In the genomic region with DNA sequence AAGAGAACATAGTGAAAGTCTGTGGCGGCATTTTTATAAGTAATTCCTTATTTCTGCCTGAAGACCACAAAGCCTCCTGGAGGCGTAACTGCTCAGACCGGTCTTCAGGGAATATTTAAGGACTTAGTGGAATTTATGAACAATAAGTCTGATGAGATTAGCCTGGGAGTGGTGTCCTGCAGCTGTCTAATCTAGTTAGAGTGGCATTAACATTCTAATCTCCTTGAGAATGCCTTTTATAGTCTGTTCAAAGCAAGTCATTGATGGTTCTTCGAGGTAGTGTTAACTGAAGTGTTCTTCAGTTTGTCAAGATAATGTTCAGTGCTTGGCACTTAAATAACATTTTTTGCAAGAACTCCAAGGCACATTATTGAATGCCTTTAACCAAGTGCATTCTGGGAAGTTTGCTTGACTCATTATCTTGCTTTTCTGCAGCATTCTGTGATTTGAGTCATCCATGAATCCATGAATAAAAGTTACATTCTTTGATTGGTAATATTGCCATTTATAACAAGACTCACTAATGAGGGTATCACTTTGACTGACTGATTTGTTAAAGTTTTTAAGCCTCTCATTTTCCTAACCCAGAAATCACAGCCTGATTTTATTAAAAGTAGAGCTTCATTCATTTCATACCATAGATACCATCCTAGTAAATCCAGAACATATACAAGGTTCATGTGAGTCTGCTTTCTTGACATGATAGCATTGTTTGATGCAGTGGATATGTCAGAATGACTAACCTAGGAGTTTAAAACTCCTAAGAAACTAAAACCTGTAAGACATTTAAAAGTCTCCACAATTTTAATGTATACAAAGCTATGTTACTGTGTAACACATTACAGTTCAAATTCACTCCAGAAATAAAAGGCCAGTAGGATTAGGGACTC, we compare ENCODE assay signal across 16 cellular contexts. TPM values are rescaled to one million over a fixed set of nuclear protein-coding genes. Genes with fewer than 3 reads are reported as not detected.
DNase-seq lines count a peak whose midpoint lies in the region; ATAC-seq, FAIRE-seq and TF ChIP-seq lines count a peak whose summit lies in the region.
"Had no signal": no experiment of that assay in that cellular context is flagged by ENCODE, and none has a peak within 500 bp of the region (broad histone marks: within the 10 kb centered on the region; RNA-seq: fewer than 3 reads in every experiment).

No MANE protein-coding gene starts in this region.

- ATAC-seq in Right ventricle myocardium superior (ENCODE audit: poor library complexity) = peak; percentile 29
- ATAC-seq: activated CD8-positive, alpha-beta memory T cell treated with anti-CD3 and anti-CD28 coated beads, Interleukin-2, amount 10 ng/mL, durations not matched to agents 7 days and 5 days; activated naive CD8-positive, alpha-beta T cell treated with anti-CD3 and anti-CD28 coated beads, Interleukin-2, amount 50 U/mL, for 24 hours; natural killer cell treated with Interleukin-12 subunit alpha and Interleukin-12 subunit beta and Interleukin-15 and Interleukin-18, amount 100 ng/mL, for 72 hours; Panc1 had no signal

- DNase-seq in Right ventricle myocardium superior (no peak), right atrium auricular region (ENCODE audit: low spot score) (no peak), NCI-H524 treated with DMSO at 0.1 percent for 48 hours (lab: John Stamatoyannopoulos, UW) (peak; percentile 85), cardiac muscle cell (ENCODE audit: low read depth in 1 of 2, low spot score in 1 of 2) (peak in 1 of 2 donors; percentile 67), SW 1271 (lab: John Stamatoyannopoulos, UW) (no peak), NCI-H2107 treated with DMSO at 0.1 percent for 48 hours (lab: John Stamatoyannopoulos, UW; ENCODE audit: unreplicated experiment) (no peak), frontal cortex (ENCODE audit: low spot score in 2 of 2) (no peak)
- DNase-seq: activated CD8-positive, alpha-beta memory T cell treated with anti-CD3 and anti-CD28 coated beads, Interleukin-2, amount 10 ng/mL, durations not matched to agents 7 days and 5 days; activated naive CD8-positive, alpha-beta T cell treated with anti-CD3 and anti-CD28 coated beads, Interleukin-2, amount 50 U/mL, for 24 hours; DND-41; MG63; NCI-H1930; psoas muscle had no signal

- H3K9me3 ChIP-seq in right atrium auricular region = no peaks in the 10 kb centered on the region
- no peaks in the 10 kb centered on the region for H3K9me3 ChIP-seq in cardiac muscle cell (ENCODE audit: low read depth)
- H3K9me3 ChIP-seq: BLaER1 treated with 17β-estradiol and CSF1 and Interleukin-3, amounts not matched to agents 10 nM and 100 nM; MG63; psoas muscle had no signal

- H3K27ac ChIP-seq in right atrium auricular region (peak overlapping the region in 1 of 2 donors; percentile 9), cardiac muscle cell (peak overlapping the region; percentile 90)
- H3K27ac ChIP-seq: BLaER1 treated with 17β-estradiol and CSF1 and Interleukin-3, amounts not matched to agents 10 nM and 100 nM; psoas muscle had no signal

- peaks cover 0 to 15% of the 10 kb centered on the region in 2 donors for H3K4me1 ChIP-seq in right atrium auricular region
- H3K4me1 ChIP-seq in cardiac muscle cell (ENCODE audit: low read depth) = peaks cover 31% of the 10 kb centered on the region
- H3K4me1 ChIP-seq: psoas muscle had no signal

- H3K36me3 ChIP-seq in right atrium auricular region (peaks cover 99% of the 10 kb centered on the region), cardiac muscle cell (peaks cover 76% of the 10 kb centered on the region)

- H3K4me3 ChIP-seq in right atrium auricular region (no peak overlapping the region), cardiac muscle cell (no peak overlapping the region)
- H3K4me3 ChIP-seq: BLaER1 treated with 17β-estradiol and CSF1 and Interleukin-3, amounts not matched to agents 10 nM and 100 nM; MG63; psoas muscle had no signal

- FAIRE-seq in frontal cortex (lab: Jason Lieb, UNC) = no peak

- no peaks in the 10 kb centered on the region for H3K27me3 ChIP-seq in right atrium auricular region
- H3K27me3 ChIP-seq in cardiac muscle cell = no peaks in the 10 kb centered on the region
- H3K27me3 ChIP-seq: BLaER1 treated with 17β-estradiol and CSF1 and Interleukin-3, amounts not matched to agents 10 nM and 100 nM; MG63 had no signal

- intact Hi-C loops in Right ventricle myocardium superior (cut with DNase I) = no loop called here

- TF ChIP-seq CTCF in right atrium auricular region (IDR thresholded peaks at IDR 0.05) (no peak), cardiac muscle cell (IDR thresholded peaks at IDR 0.05; ENCODE audit: low read depth, low read length) (no peak)

RNA-seq across cellular contexts. Expression of a gene that starts 12.5 kb away (rescaled TPM):
- total RNA-seq in Right ventricle myocardium superior = 56.7 TPM
- total RNA-seq in right atrium auricular region = 10 to 100 TPM; 58.7 to 75.8 TPM
- 189 and 439 TPM in 2 replicates for total RNA-seq in cardiac muscle cell
- polyA plus RNA-seq in cardiac muscle cell = 130 and 172 TPM in 2 replicates
- total RNA-seq in frontal cortex = 199 TPM

RNA-seq across cellular contexts. Expression of a gene that starts 53.9 kb away (rescaled TPM):
- 10.8 TPM for total RNA-seq in Right ventricle myocardium superior
- total RNA-seq in right atrium auricular region = 10 to 100 TPM in 1 of 2 donors, 1 to 10 TPM in 1; 6.3 to 18.7 TPM
- 21.0 and 27.6 TPM in 2 replicates for total RNA-seq in cardiac muscle cell
- polyA plus RNA-seq in cardiac muscle cell = 20.0 and 21.8 TPM in 2 replicates
- total RNA-seq in frontal cortex = 9.4 TPM
